ENCODE assay signal across 9 cellular contexts in the genomic region with DNA sequence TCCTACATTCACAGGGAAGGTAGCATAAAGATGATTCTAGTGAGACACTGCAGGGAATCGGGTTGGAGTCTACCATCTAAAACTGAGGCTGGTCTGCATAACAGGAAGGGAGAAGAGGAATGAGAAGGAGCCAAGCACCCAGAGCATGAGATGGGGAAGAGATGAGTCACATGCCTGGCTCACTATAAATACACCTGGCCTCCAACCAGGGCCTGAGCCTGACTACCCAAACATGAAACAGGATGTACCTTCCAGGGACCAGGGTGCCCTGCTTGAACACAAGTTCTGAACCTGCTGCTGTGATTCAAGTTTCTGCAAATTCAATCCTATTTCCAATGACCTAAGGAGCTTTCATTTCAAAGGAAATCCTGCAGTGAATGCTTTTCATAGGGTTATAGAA. TPM values are rescaled to one million over a fixed set of nuclear protein-coding genes. Genes with fewer than 3 reads are reported as not detected.
DNase-seq lines count a peak whose midpoint lies in the region; ATAC-seq lines count a peak whose summit lies in the region.
"Had no signal": no experiment of that assay in that cellular context is flagged by ENCODE, and none has a peak within 500 bp of the region (broad histone marks: within the 10 kb centered on the region; RNA-seq: fewer than 3 reads in every experiment).

No MANE protein-coding gene starts in this region.

- DNase-seq in RPMI7951 (ENCODE audit: low read depth): peak; percentile 17
- no peak for DNase-seq in left lobe of liver (ENCODE audit: low spot score)
- DNase-seq in DMS79 (lab: John Stamatoyannopoulos, UW): no peak
- no peak for DNase-seq in cortex of kidney (lab: John Stamatoyannopoulos, UW)
- DNase-seq: OCI-M1 had no signal

- ATAC-seq in GM18870 (IDR thresholded peaks at IDR 0.05; ENCODE audit: unreplicated experiment) (peak; percentile 60), HG02678 (IDR thresholded peaks at IDR 0.05; ENCODE audit: unreplicated experiment) (peak; percentile 58), left lobe of liver (peak; percentile 37), HG03439 (IDR thresholded peaks at IDR 0.05; ENCODE audit: unreplicated experiment) (no peak), GM18519 (IDR thresholded peaks at IDR 0.05; ENCODE audit: low FRiP score, unreplicated experiment) (no peak)

RNA-seq across cellular contexts. Expression of a gene that starts 24.9 kb away (rescaled TPM):
- 47.0 and 48.9 TPM in 2 replicates for total RNA-seq in RPMI7951 (2014; rRNA removed; shearing (Covaris generic))
- 36.7 TPM for total RNA-seq in left lobe of liver

Comparison
In these comparisons a context has a peak if more than half of its experiments do, and no peak if none do; other contexts are left out.
1. ATAC-seq: peak in GM18870 (single experiment), HG02678 (single experiment) and left lobe of liver (single experiment); none in HG03439 (single experiment) and GM18519 (single experiment).